8 cellular contexts compared by ENCODE assay signal in genomic region chr2:127025357-127026062, GRCh38.
DNase-seq lines count a peak whose midpoint lies in the region; ATAC-seq and TF ChIP-seq lines count a peak whose summit lies in the region.

No MANE protein-coding gene starts in this region.

- peak overlapping the region; percentile 52 to 76 for H3K4me3 ChIP-seq in Panc1 (ENCODE audit: low read depth in 2 of 2, low read length in 2 of 2)

- H3K4me1 Mint-ChIP-seq in CD14-positive monocyte (peaks cover 19% of the 10 kb centered on the region), neural crest cell (peaks cover 16% of the 10 kb centered on the region)
- peaks cover 23% of the 10 kb centered on the region for H3K4me1 Mint-ChIP-seq in stimulated activated naive CD8-positive, alpha-beta T cell treated with anti-CD3 and anti-CD28 coated beads, Interleukin-15, amount 100 ng/mL, for 72 hours

- H3K36me3 ChIP-seq in Panc1 (ENCODE audit: control insufficient read depth, insufficient read depth, low read length): no peaks in the 10 kb centered on the region

- H3K9me3 Mint-ChIP-seq in CD14-positive monocyte (peaks cover 7 to 16% (median 10%) of the 10 kb centered on the region in 7 donors), neural crest cell (no peaks in the 10 kb centered on the region)
- H3K9me3 Mint-ChIP-seq in stimulated activated naive CD8-positive, alpha-beta T cell treated with anti-CD3 and anti-CD28 coated beads, Interleukin-15, amount 100 ng/mL, for 72 hours: peaks cover 0 to 13% of the 10 kb centered on the region in 2 donors

- peaks cover 7% of the 10 kb centered on the region; the same call in 1 of the 2 replicates for H3K4me1 ChIP-seq in Panc1 (ENCODE audit: control insufficient read depth, insufficient read depth, low read length)

- no peak for TF ChIP-seq CTCF in CD14-positive monocyte (IDR thresholded peaks at IDR 0.05)
- TF ChIP-seq CTCF in Panc1 (IDR thresholded peaks at IDR 0.05): peak; percentile 76
- TF ChIP-seq CTCF in neural crest cell (conservative IDR thresholded peaks at IDR 0.05): peak; percentile 57

- 0 out of 2 replicates have a peak overlapping the region, but pooled peaks have one; percentile 5 for H3K27ac ChIP-seq in Panc1 (ENCODE audit: low read length)

- CTCF ChIA-PET in Panc1 (lab: Charles Lee): interaction anchor here (0.6 to 1.0 kb wide), 3 partner anchors 42 to 562 kb away, joined by 3 read pairs; partner anchors contain the start of gene BIN1

- intact Hi-C loops in CD14-positive monocyte (cut with micrococcal nuclease): no loop called here
- intact Hi-C loops in Panc1 (cut with micrococcal nuclease; ENCODE audit: unreplicated experiment): no loop called here

- BruUV-seq in Panc1 (replicated peaks; lab: Mats Ljungman, UMichigan): no TSS peak

- H3K27me3 Mint-ChIP-seq in CD14-positive monocyte (ENCODE audit: low read depth in 3 of 3) (peaks cover 28 to 46% (median 34%) of the 10 kb centered on the region in 3 donors), neural crest cell (ENCODE audit: low read depth) (no peaks in the 10 kb centered on the region)
- peaks cover 21% of the 10 kb centered on the region for H3K27me3 Mint-ChIP-seq in stimulated activated naive CD8-positive, alpha-beta T cell treated with anti-CD3 and anti-CD28 coated beads, Interleukin-15, amount 100 ng/mL, for 72 hours

- DNase-seq in CD14-positive monocyte (ENCODE audit: low spot score): no peak
- DNase-seq in Panc1 (ENCODE audit: low read depth, low spot score): no peak
- peak; percentile 61 for DNase-seq in activated effector memory CD4-positive, alpha-beta T cell treated with Interleukin-2 at 50 U/mL for 16 hours
- DNase-seq in fibroblast of the conjunctiva (ENCODE audit: low read depth): peak; percentile 63
- peak; percentile 79 for DNase-seq in neural crest cell (ENCODE audit: low read depth, low spot score)
- DNase-seq in stimulated activated naive CD8-positive, alpha-beta T cell treated with anti-CD3 and anti-CD28 coated beads, Interleukin-15, amount 100 ng/mL, for 72 hours: peak; percentile 75 to 81

- POLR2A ChIA-PET in Panc1 (lab: Charles Lee): no interaction called here

- no peaks in the 10 kb centered on the region for H3K9me3 ChIP-seq in Panc1 (ENCODE audit: control insufficient read depth, insufficient read depth, low read depth, low read length)

- H3K27me3 ChIP-seq in Panc1 (ENCODE audit: control insufficient read depth, insufficient read depth, low read length): peaks cover 11% of the 10 kb centered on the region

- peaks cover 0 to 4% of the 10 kb centered on the region in 2 donors for H3K36me3 Mint-ChIP-seq in CD14-positive monocyte
- H3K36me3 Mint-ChIP-seq in neural crest cell (ENCODE audit: low read depth): no peaks in the 10 kb centered on the region

- in situ Hi-C loops in Panc1 (cut with HindIII; ENCODE audit: low pct_unique_long_range_greater_than_20kb, low sequenced_read_pairs): no loop called here

- H3K4me3 Mint-ChIP-seq in CD14-positive monocyte: peak overlapping the region; percentile 68 to 86
- peak overlapping the region; percentile 93 for H3K4me3 Mint-ChIP-seq in neural crest cell
- peak overlapping the region; percentile 85 to 87 for H3K4me3 Mint-ChIP-seq in stimulated activated naive CD8-positive, alpha-beta T cell treated with anti-CD3 and anti-CD28 coated beads, Interleukin-15, amount 100 ng/mL, for 72 hours

- peak overlapping the region in 2 of 7 donors; percentile 24 to 65 for H3K27ac Mint-ChIP-seq in CD14-positive monocyte
- H3K27ac Mint-ChIP-seq in neural crest cell (ENCODE audit: unreplicated experiment): peak overlapping the region; percentile 79
- H3K27ac Mint-ChIP-seq in stimulated activated naive CD8-positive, alpha-beta T cell treated with anti-CD3 and anti-CD28 coated beads, Interleukin-15, amount 100 ng/mL, for 72 hours: peak overlapping the region; percentile 49 to 88

- ATAC-seq in GM19372 (IDR thresholded peaks at IDR 0.05; ENCODE audit: low read depth, unreplicated experiment): peak; percentile 95
- ATAC-seq in HG03460 (IDR thresholded peaks at IDR 0.05; ENCODE audit: unreplicated experiment): peak; percentile 93
- peak; percentile 95 for ATAC-seq in Panc1
- peak; percentile 97 for ATAC-seq in stimulated activated naive CD8-positive, alpha-beta T cell treated with anti-CD3 and anti-CD28 coated beads, Interleukin-15, amount 100 ng/mL, for 72 hours

Comparison
In these comparisons a context has a peak if more than half of its experiments do, and no peak if none do; other contexts are left out.
1. DNase-seq: peak in activated effector memory CD4-positive, alpha-beta T cell treated with Interleukin-2 at 50 U/mL for 16 hours (single experiment), fibroblast of the conjunctiva (single experiment), neural crest cell (single experiment) and stimulated activated naive CD8-positive, alpha-beta T cell treated with anti-CD3 and anti-CD28 coated beads, Interleukin-15, amount 100 ng/mL, for 72 hours (2 of 2); none in CD14-positive monocyte (single experiment) and Panc1 (single experiment).
2. Peak in every context shown above with its lines, with median percentiles within 50 percentile points of each other: H3K4me3 Mint-ChIP-seq and ATAC-seq.